ENCODE assay signal across 13 cellular contexts in genomic region chr2:12321017-12321641, GRCh38.
DNase-seq lines count a peak whose midpoint lies in the region; TF ChIP-seq lines count a peak whose summit lies in the region.
"Had no signal": no experiment of that assay in that cellular context is flagged by ENCODE, and none has a peak within 500 bp of the region (broad histone marks: within the 10 kb centered on the region; RNA-seq: fewer than 3 reads in every experiment).

No MANE protein-coding gene starts in this region.

- H3K9me3 ChIP-seq in WERI-Rb-1 (ENCODE audit: severe bottlenecking) (no peaks in the 10 kb centered on the region), stomach (no peaks in the 10 kb centered on the region)

- WGBS in stomach, 5 donors = 61 to 81% (median 73%) methylated on average over 7 of the region's 7 CpGs

- H3K4me1 ChIP-seq in stomach = peaks cover 0 to 15% (median 3%) of the 10 kb centered on the region in 4 donors

- H3K27ac Mint-ChIP-seq in activated T-helper 2 cell treated with anti-CD3 and anti-CD28 coated beads, Interferon-gamma antibody, Interleukin-2, Interleukin-4, amounts not matched to agents 10 μg/mL and 5 μg/mL and 100 μg/mL, durations not matched to agents 14 hours and 24 hours and 36 hours = no peak overlapping the region
- H3K27ac Mint-ChIP-seq: activated CD4-positive, alpha-beta T cell treated with anti-CD3 and anti-CD28 coated beads, Interleukin-2, amount 10 ng/mL, durations not matched to agents 24 days and 14 days; CD14-positive monocyte; stimulated activated memory B cell treated with anti-CD40 and anti-IgM and Interleukin-4, amounts not matched to agents 10 μg/mL and 1 μg/mL and 100 μg/mL, for 72 hours had no signal

- H3K27me3 Mint-ChIP-seq in activated T-helper 2 cell treated with anti-CD3 and anti-CD28 coated beads, Interferon-gamma antibody, Interleukin-2, Interleukin-4, amounts not matched to agents 10 μg/mL and 5 μg/mL and 100 μg/mL, durations not matched to agents 14 hours and 24 hours and 36 hours (ENCODE audit: low read depth) = peaks cover 31% of the 10 kb centered on the region
- H3K27me3 Mint-ChIP-seq: naive B cell; stimulated activated memory B cell treated with anti-CD40 and anti-IgM and Interleukin-4, amounts not matched to agents 10 μg/mL and 1 μg/mL and 100 μg/mL, for 72 hours had no signal

- TF ChIP-seq CTCF in dorsolateral prefrontal cortex (IDR thresholded peaks at IDR 0.05 in 54 of 56, conservative IDR thresholded peaks at IDR 0.05 in 2 of 56; ENCODE audit: low read depth in 1 of 56, partially characterized antibody in 56 of 56) (no peak), WERI-Rb-1 (IDR thresholded peaks at IDR 0.05; ENCODE audit: low read depth, low read length) (no peak), stomach (IDR thresholded peaks at IDR 0.05) (no peak)

- no peaks in the 10 kb centered on the region for H3K4me1 Mint-ChIP-seq in activated T-helper 2 cell treated with anti-CD3 and anti-CD28 coated beads, Interferon-gamma antibody, Interleukin-2, Interleukin-4, amounts not matched to agents 10 μg/mL and 5 μg/mL and 100 μg/mL, durations not matched to agents 14 hours and 24 hours and 36 hours (ENCODE audit: low read depth)

- no peak for TF ChIP-seq EP300 in stomach (IDR thresholded peaks at IDR 0.05)

- TF ChIP-seq POLR2A in stomach (IDR thresholded peaks at IDR 0.05) = no peak

- no peaks in the 10 kb centered on the region for H3K9me3 Mint-ChIP-seq in activated T-helper 2 cell treated with anti-CD3 and anti-CD28 coated beads, Interferon-gamma antibody, Interleukin-2, Interleukin-4, amounts not matched to agents 10 μg/mL and 5 μg/mL and 100 μg/mL, durations not matched to agents 14 hours and 24 hours and 36 hours
- H3K9me3 Mint-ChIP-seq: activated CD4-positive, alpha-beta T cell treated with anti-CD3 and anti-CD28 coated beads, Interleukin-2, amount 10 ng/mL, durations not matched to agents 24 days and 14 days; stimulated activated memory B cell treated with anti-CD40 and anti-IgM and Interleukin-4, amounts not matched to agents 10 μg/mL and 1 μg/mL and 100 μg/mL, for 72 hours had no signal

- peak; percentile 45 for DNase-seq in ACHN
- peak; percentile 11 to 78 for DNase-seq in NCI-H446 (lab: John Stamatoyannopoulos, UW)
- peak in 8 of 10 donors; percentile 6 to 81 (median 64) for DNase-seq in dorsolateral prefrontal cortex
- DNase-seq in myocyte (ENCODE audit: low read depth) = peak; percentile 90
- no peak for DNase-seq in activated naive CD4-positive, alpha-beta T cell (lab: John Stamatoyannopoulos, UW)
- no peak for DNase-seq in WERI-Rb-1
- DNase-seq in activated T-helper 2 cell treated with anti-CD3 and anti-CD28 coated beads, Interferon-gamma antibody, Interleukin-2, Interleukin-4, amounts not matched to agents 10 μg/mL and 5 μg/mL and 100 μg/mL, durations not matched to agents 14 hours and 24 hours and 36 hours (ENCODE audit: low spot score) = no peak
- DNase-seq in stomach = no peak
- DNase-seq: activated CD4-positive, alpha-beta T cell treated with anti-CD3 and anti-CD28 coated beads, Interleukin-2, amount 10 ng/mL, durations not matched to agents 24 days and 14 days; naive B cell; NCI-H510A had no signal

- no peak overlapping the region for H3K4me3 Mint-ChIP-seq in activated T-helper 2 cell treated with anti-CD3 and anti-CD28 coated beads, Interferon-gamma antibody, Interleukin-2, Interleukin-4, amounts not matched to agents 10 μg/mL and 5 μg/mL and 100 μg/mL, durations not matched to agents 14 hours and 24 hours and 36 hours (ENCODE audit: low read depth)
- H3K4me3 Mint-ChIP-seq: activated CD4-positive, alpha-beta T cell treated with anti-CD3 and anti-CD28 coated beads, Interleukin-2, amount 10 ng/mL, durations not matched to agents 24 days and 14 days; CD14-positive monocyte; stimulated activated memory B cell treated with anti-CD40 and anti-IgM and Interleukin-4, amounts not matched to agents 10 μg/mL and 1 μg/mL and 100 μg/mL, for 72 hours had no signal

- H3K4me3 ChIP-seq in dorsolateral prefrontal cortex = no peak overlapping the region
- no peak overlapping the region for H3K4me3 ChIP-seq in WERI-Rb-1 (ENCODE audit: low read depth, low read length)
- H3K4me3 ChIP-seq in stomach = no peak overlapping the region

- H3K36me3 Mint-ChIP-seq in activated T-helper 2 cell treated with anti-CD3 and anti-CD28 coated beads, Interferon-gamma antibody, Interleukin-2, Interleukin-4, amounts not matched to agents 10 μg/mL and 5 μg/mL and 100 μg/mL, durations not matched to agents 14 hours and 24 hours and 36 hours (ENCODE audit: low read depth) = no peaks in the 10 kb centered on the region
- H3K36me3 Mint-ChIP-seq: CD14-positive monocyte; naive B cell; stimulated activated memory B cell treated with anti-CD40 and anti-IgM and Interleukin-4, amounts not matched to agents 10 μg/mL and 1 μg/mL and 100 μg/mL, for 72 hours had no signal

- H3K36me3 ChIP-seq in WERI-Rb-1 (no peaks in the 10 kb centered on the region), stomach (no peaks in the 10 kb centered on the region)

- intact Hi-C loops in dorsolateral prefrontal cortex (cut with DNase I) = loop anchor here in 1 of 2 donors (2.0 kb wide), 1 partner anchor 446 kb away; no protein-coding TSS in a partner anchor
- intact Hi-C loops in activated T-helper 2 cell treated with anti-CD3 and anti-CD28 coated beads, Interferon-gamma antibody, Interleukin-2, Interleukin-4, amounts not matched to agents 10 μg/mL and 5 μg/mL and 100 μg/mL, durations not matched to agents 14 hours and 24 hours and 36 hours (cut with micrococcal nuclease) = no loop called here
- intact Hi-C loops in stomach (cut with DNase I; ENCODE audit: low total_unique reads) = no loop called here

- peak overlapping the region in 13 of 59 donors; percentile 5 to 68 (median 37) for H3K27ac ChIP-seq in dorsolateral prefrontal cortex
- no peak overlapping the region for H3K27ac ChIP-seq in WERI-Rb-1
- H3K27ac ChIP-seq in stomach = peak overlapping the region in 2 of 5 donors; percentile 25 to 37

- H3K27me3 ChIP-seq in dorsolateral prefrontal cortex (no peaks in the 10 kb centered on the region), WERI-Rb-1 (ENCODE audit: insufficient read depth, low read depth, severe bottlenecking) (no peaks in the 10 kb centered on the region), stomach (no peaks in the 10 kb centered on the region)

- in situ Hi-C loops in ACHN (cut with HindIII; ENCODE audit: low pct_ligation_motif_present, low pct_unique_long_range_greater_than_20kb, low sequenced_read_pairs) = no loop called here

Comparison
In these comparisons a context has a peak if more than half of its experiments do, and no peak if none do; other contexts are left out.
1. DNase-seq: peak in ACHN (single experiment), NCI-H446 (2 of 2), dorsolateral prefrontal cortex (8 of 10) and myocyte (single experiment); none in activated naive CD4-positive, alpha-beta T cell (0 of 4), WERI-Rb-1 (single experiment), activated T-helper 2 cell treated with anti-CD3 and anti-CD28 coated beads, Interferon-gamma antibody, Interleukin-2, Interleukin-4, amounts not matched to agents 10 μg/mL and 5 μg/mL and 100 μg/mL, durations not matched to agents 14 hours and 24 hours and 36 hours (single experiment) and stomach (single experiment).